Comparison of ENCODE assay signal across 1 cellular context in the genomic region with DNA sequence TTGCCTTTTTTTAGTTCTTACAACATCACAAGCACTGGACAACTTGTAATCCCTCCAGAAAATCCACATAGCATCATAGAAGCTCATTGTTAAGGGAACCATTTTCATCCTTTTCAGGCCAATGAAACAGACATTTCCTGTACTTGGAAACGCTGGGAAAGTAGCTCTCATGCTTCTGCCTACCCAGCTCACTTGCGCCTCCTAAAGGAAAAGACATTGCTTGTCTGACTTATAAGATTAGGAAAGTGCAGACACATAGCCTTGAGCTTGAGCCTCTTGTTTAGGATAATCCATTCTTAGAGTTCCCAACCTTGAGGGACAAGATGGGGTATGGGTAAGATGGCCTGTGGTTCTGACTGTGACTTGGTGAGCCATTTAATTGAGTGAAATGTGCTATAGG.
TF ChIP-seq lines count a peak whose summit lies in the region.

No MANE protein-coding gene starts in this region.

TF ChIP-seq in GM23338, 12 proteins besides CTCF, POLR2A, EP300 and RAD21 (continued from another document):
- TF ChIP-seq ZNF462 (CRISPR knock-in tag; IDR thresholded peaks at IDR 0.05), result no peak
- no peak for TF ChIP-seq ZNF114 (CRISPR knock-in tag; IDR thresholded peaks at IDR 0.05)
- TF ChIP-seq JUNB (IDR thresholded peaks at IDR 0.05; ENCODE audit: unreplicated experiment), result no peak
- TF ChIP-seq, protein P1, sequence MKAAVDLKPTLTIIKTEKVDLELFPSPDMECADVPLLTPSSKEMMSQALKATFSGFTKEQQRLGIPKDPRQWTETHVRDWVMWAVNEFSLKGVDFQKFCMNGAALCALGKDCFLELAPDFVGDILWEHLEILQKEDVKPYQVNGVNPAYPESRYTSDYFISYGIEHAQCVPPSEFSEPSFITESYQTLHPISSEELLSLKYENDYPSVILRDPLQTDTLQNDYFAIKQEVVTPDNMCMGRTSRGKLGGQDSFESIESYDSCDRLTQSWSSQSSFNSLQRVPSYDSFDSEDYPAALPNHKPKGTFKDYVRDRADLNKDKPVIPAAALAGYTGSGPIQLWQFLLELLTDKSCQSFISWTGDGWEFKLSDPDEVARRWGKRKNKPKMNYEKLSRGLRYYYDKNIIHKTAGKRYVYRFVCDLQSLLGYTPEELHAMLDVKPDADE (IDR thresholded peaks at IDR 0.05), result no peak
- TF ChIP-seq, protein P2, sequence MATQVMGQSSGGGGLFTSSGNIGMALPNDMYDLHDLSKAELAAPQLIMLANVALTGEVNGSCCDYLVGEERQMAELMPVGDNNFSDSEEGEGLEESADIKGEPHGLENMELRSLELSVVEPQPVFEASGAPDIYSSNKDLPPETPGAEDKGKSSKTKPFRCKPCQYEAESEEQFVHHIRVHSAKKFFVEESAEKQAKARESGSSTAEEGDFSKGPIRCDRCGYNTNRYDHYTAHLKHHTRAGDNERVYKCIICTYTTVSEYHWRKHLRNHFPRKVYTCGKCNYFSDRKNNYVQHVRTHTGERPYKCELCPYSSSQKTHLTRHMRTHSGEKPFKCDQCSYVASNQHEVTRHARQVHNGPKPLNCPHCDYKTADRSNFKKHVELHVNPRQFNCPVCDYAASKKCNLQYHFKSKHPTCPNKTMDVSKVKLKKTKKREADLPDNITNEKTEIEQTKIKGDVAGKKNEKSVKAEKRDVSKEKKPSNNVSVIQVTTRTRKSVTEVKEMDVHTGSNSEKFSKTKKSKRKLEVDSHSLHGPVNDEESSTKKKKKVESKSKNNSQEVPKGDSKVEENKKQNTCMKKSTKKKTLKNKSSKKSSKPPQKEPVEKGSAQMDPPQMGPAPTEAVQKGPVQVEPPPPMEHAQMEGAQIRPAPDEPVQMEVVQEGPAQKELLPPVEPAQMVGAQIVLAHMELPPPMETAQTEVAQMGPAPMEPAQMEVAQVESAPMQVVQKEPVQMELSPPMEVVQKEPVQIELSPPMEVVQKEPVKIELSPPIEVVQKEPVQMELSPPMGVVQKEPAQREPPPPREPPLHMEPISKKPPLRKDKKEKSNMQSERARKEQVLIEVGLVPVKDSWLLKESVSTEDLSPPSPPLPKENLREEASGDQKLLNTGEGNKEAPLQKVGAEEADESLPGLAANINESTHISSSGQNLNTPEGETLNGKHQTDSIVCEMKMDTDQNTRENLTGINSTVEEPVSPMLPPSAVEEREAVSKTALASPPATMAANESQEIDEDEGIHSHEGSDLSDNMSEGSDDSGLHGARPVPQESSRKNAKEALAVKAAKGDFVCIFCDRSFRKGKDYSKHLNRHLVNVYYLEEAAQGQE (IDR thresholded peaks at IDR 0.05; ENCODE audit: unreplicated experiment), result no peak
- TF ChIP-seq STAT1 (IDR thresholded peaks at IDR 0.05; ENCODE audit: unreplicated experiment), result no peak
